In genomic region chr10:13715091-13715490, GRCh38 we compare ENCODE assay signal across 20 cellular contexts.
A peak's percentile ranks its signal among the peaks of the same experiment; 100 is the strongest.
DNase-seq lines count a peak whose midpoint lies in the region; ATAC-seq, FAIRE-seq and TF ChIP-seq lines count a peak whose summit lies in the region.
"Had no signal": no experiment of that assay in that cellular context is flagged by ENCODE, and none has a peak within 500 bp of the region (broad histone marks: within the 10 kb centered on the region; RNA-seq: fewer than 3 reads in every experiment).

No MANE protein-coding gene starts in this region.

- intact Hi-C loops in prostate gland (cut with DNase I) = no loop called here

- FAIRE-seq in small intestine (lab: Jason Lieb, UNC) = no peak
- FAIRE-seq: GM12892, H1 had no signal

- no peak overlapping the region for H2AFZ ChIP-seq in SK-N-SH (ENCODE audit: low read depth)
- H2AFZ ChIP-seq: PC-9 had no signal

- H3K4me1 Mint-ChIP-seq in neural crest cell = peaks cover 70% of the 10 kb centered on the region

- H3K4me3 ChIP-seq in SK-N-SH (ENCODE audit: low read depth in 2 of 2, low read length in 1 of 2) (no peak overlapping the region), brain microvascular endothelial cell (ENCODE audit: low read depth, low read length) (no peak overlapping the region), prostate gland (no peak overlapping the region), small intestine (ENCODE audit: low read depth in 1 of 2, low read length in 2 of 2) (no peak overlapping the region)
- H3K4me3 ChIP-seq: PC-9 had no signal

- no peak overlapping the region for H3K27ac Mint-ChIP-seq in neural crest cell (ENCODE audit: unreplicated experiment)
- H3K27ac Mint-ChIP-seq: CD4-positive, alpha-beta memory T cell had no signal

- no peaks in the 10 kb centered on the region for H3K9me3 Mint-ChIP-seq in neural crest cell
- H3K9me3 Mint-ChIP-seq: CD4-positive, alpha-beta memory T cell had no signal

- DNase-seq in SK-N-SH (no peak), brain microvascular endothelial cell (no peak), neural crest cell (ENCODE audit: low read depth, low spot score) (no peak), HuH-7.5 (ENCODE audit: low spot score) (no peak), prostate gland (ENCODE audit: low spot score) (no peak), small intestine (no peak), SHP77 (lab: John Stamatoyannopoulos, UW) (no peak)
- DNase-seq: BE2C; CD4-positive, alpha-beta memory T cell; DND-41; NCI-H1092; NCI-H146; NCI-H2081; NCI-H510A; PC-9 had no signal

- peaks cover 77% of the 10 kb centered on the region for H3K27me3 Mint-ChIP-seq in neural crest cell (ENCODE audit: low read depth)

- peak overlapping the region; percentile 4 for H3K4me3 Mint-ChIP-seq in neural crest cell
- H3K4me3 Mint-ChIP-seq: CD4-positive, alpha-beta memory T cell had no signal

- no peaks in the 10 kb centered on the region for H3K9me3 ChIP-seq in SK-N-SH
- no peaks in the 10 kb centered on the region for H3K9me3 ChIP-seq in prostate gland
- no peaks in the 10 kb centered on the region for H3K9me3 ChIP-seq in small intestine (ENCODE audit: control insufficient read depth, low read depth)
- H3K9me3 ChIP-seq: BE2C had no signal

- in situ Hi-C loops in brain microvascular endothelial cell (cut with HindIII; ENCODE audit: low pct_ligation_motif_present, low sequenced_read_pairs) = no loop called here

- 83% methylated on average over 5 of the region's 5 CpGs for WGBS in SK-N-SH (ENCODE audit: low lambda C conversion rate)
- 84% methylated on average over 5 of the region's 5 CpGs for WGBS in prostate gland
- WGBS in small intestine, 3 donors = 79 to 88% (median 87%) methylated on average over 5 of the region's 5 CpGs

- peak overlapping the region; percentile 4; the same call in 1 of the 2 replicates for H3K9ac ChIP-seq in SK-N-SH
- H3K9ac ChIP-seq: KMS-11 had no signal

- no peaks in the 10 kb centered on the region for H3K9me2 ChIP-seq in SK-N-SH

- CTCF ChIA-PET in SK-N-SH (lab: Yijun Ruan, JAX) = no interaction called here

- POLR2A ChIA-PET in SK-N-SH (lab: Yijun Ruan, JAX) = no interaction called here

- H3K27ac ChIP-seq in SK-N-SH (ENCODE audit: low read depth in 2 of 2, low read length in 1 of 2) (peak overlapping the region in 1 of 2 experiments; percentile 96; a peak in 2 of 4 replicates), brain microvascular endothelial cell (peak overlapping the region; percentile 60), prostate gland (no peak overlapping the region), small intestine (ENCODE audit: low read depth in 1 of 2, low read length in 1 of 2) (no peak overlapping the region)
- H3K27ac ChIP-seq: 22Rv1, KMS-11, PC-9 had no signal

- no peak for TF ChIP-seq RAD21 in SK-N-SH (IDR thresholded peaks at IDR 0.05; ENCODE audit: low read length)

- H3K36me3 ChIP-seq in SK-N-SH (replicated peaks in 1 of 2; ENCODE audit: control insufficient read depth in 1 of 2, insufficient read depth in 2 of 2, low read length in 1 of 2) (peaks cover 0 to 5% of the 10 kb centered on the region in 2 experiments), brain microvascular endothelial cell (replicated peaks) (no peaks in the 10 kb centered on the region), prostate gland (no peaks in the 10 kb centered on the region), small intestine (ENCODE audit: control insufficient read depth in 2 of 2, insufficient read depth in 2 of 2, low read length in 2 of 2) (no peaks in the 10 kb centered on the region)
- H3K36me3 ChIP-seq: BE2C had no signal

- no peak overlapping the region for H3K4me2 ChIP-seq in SK-N-SH
- H3K4me2 ChIP-seq: KMS-11, PC-9 had no signal

- no peaks in the 10 kb centered on the region for H4K20me1 ChIP-seq in SK-N-SH (ENCODE audit: insufficient read depth)

- ATAC-seq in SK-N-SH treated with all-trans-retinoic acid at 6 μM for 48 hours = no peak

- TF ChIP-seq CTCF in SK-N-SH (IDR thresholded peaks at IDR 0.05) (no peak), brain microvascular endothelial cell (IDR thresholded peaks at IDR 0.05; ENCODE audit: low read depth, low read length, missing control alignments) (no peak), neural crest cell (conservative IDR thresholded peaks at IDR 0.05) (no peak), prostate gland (IDR thresholded peaks at IDR 0.05) (no peak)

- no peaks in the 10 kb centered on the region for H3K27me3 ChIP-seq in SK-N-SH (ENCODE audit: insufficient read depth)
- H3K27me3 ChIP-seq in brain microvascular endothelial cell (replicated peaks) = no peaks in the 10 kb centered on the region
- no peaks in the 10 kb centered on the region for H3K27me3 ChIP-seq in prostate gland (replicated peaks; ENCODE audit: insufficient read depth)
- no peaks in the 10 kb centered on the region for H3K27me3 ChIP-seq in small intestine (ENCODE audit: control insufficient read depth in 2 of 2, insufficient read depth in 2 of 2, low read length in 2 of 2)
- H3K27me3 ChIP-seq: BE2C had no signal

- peaks cover 69% of the 10 kb centered on the region for H3F3A ChIP-seq in SK-N-SH (replicated peaks; ENCODE audit: insufficient read depth)

- TF ChIP-seq EP300 in SK-N-SH (IDR thresholded peaks at IDR 0.05; ENCODE audit: borderline replicate concordance in 1 of 2, low read depth in 1 of 2, low read length in 1 of 2) = no peak

- no peak for TF ChIP-seq POLR2A in prostate gland (IDR thresholded peaks at IDR 0.05)

- H3K36me3 Mint-ChIP-seq in neural crest cell (ENCODE audit: low read depth) = peaks cover 12% of the 10 kb centered on the region
- H3K36me3 Mint-ChIP-seq: CD4-positive, alpha-beta memory T cell had no signal

- H3K4me1 ChIP-seq in SK-N-SH (ENCODE audit: control insufficient read depth in 1 of 2, insufficient read depth in 2 of 2, low read depth in 1 of 2, low read length in 1 of 2) (peaks cover 12 to 51% of the 10 kb centered on the region in 2 experiments), prostate gland (replicated peaks) (peaks cover 11% of the 10 kb centered on the region), small intestine (ENCODE audit: control insufficient read depth in 2 of 2, insufficient read depth in 1 of 2, low read depth in 1 of 2, low read length in 1 of 2) (peaks cover 0 to 3% of the 10 kb centered on the region in 2 donors)
- H3K4me1 ChIP-seq: BE2C had no signal

- H3K79me2 ChIP-seq in SK-N-SH (ENCODE audit: insufficient read depth) = peaks cover 16% of the 10 kb centered on the region

TF ChIP-seq in SK-N-SH, 30 proteins besides CTCF, POLR2A, EP300 and RAD21:
- no peak for TF ChIP-seq RCOR1 (IDR thresholded peaks at IDR 0.05; ENCODE audit: low read length)
- TF ChIP-seq ELF1 (IDR thresholded peaks at IDR 0.05) = no peak
- no peak for TF ChIP-seq SIN3A (IDR thresholded peaks at IDR 0.05; ENCODE audit: borderline replicate concordance, low read depth, low read length)
- no peak for TF ChIP-seq TEAD4 (IDR thresholded peaks at IDR 0.05; ENCODE audit: borderline replicate concordance, insufficient read depth)
- no peak for TF ChIP-seq POLR2AphosphoS5 (IDR thresholded peaks at IDR 0.05; ENCODE audit: low read depth, low read length)
- TF ChIP-seq MEF2A (IDR thresholded peaks at IDR 0.05; ENCODE audit: borderline replicate concordance, low read depth) = no peak

TF ChIP-seq in SK-N-SH treated with all-trans-retinoic acid at 6 μM for 48 hours, 23 proteins besides CTCF, POLR2A, EP300 and RAD21:
- TF ChIP-seq ZNF70 (CRISPR knock-in tag; IDR thresholded peaks at IDR 0.05) (no peak), ZNF565 (CRISPR knock-in tag; conservative IDR thresholded peaks at IDR 0.05; ENCODE audit: low read depth) (no peak)
TF ChIP-seq in SK-N-SH treated with all-trans-retinoic acid at 6 μM for 48 hours: peak in this region for 0.
